In genomic region chr10:34079702-34080484, GRCh38 we compare ENCODE assay signal across 25 cellular contexts.
"Had no signal": no experiment of that assay in that cellular context is flagged by ENCODE, and none has a peak within 500 bp of the region (broad histone marks: within the 10 kb centered on the region; RNA-seq: fewer than 3 reads in every experiment).

No MANE protein-coding gene starts in this region.

- H3K27ac Mint-ChIP-seq: endodermal cell; memory B cell; mesothelial cell of epicardium; naive B cell; natural killer cell treated with Interleukin-12 subunit alpha and Interleukin-12 subunit beta and Interleukin-15 and Interleukin-18, amount 100 ng/mL, for 72 hours; stimulated activated naive B cell treated with anti-CD40 and anti-IgM and Interleukin-4, amounts not matched to agents 10 μg/mL and 1 μg/mL and 100 μg/mL, for 72 hours; stimulated activated naive CD8-positive, alpha-beta T cell treated with anti-CD3 and anti-CD28 coated beads, Interleukin-15, Interleukin-2, amounts not matched to agents 100 ng/mL and 50 ng/mL, for 24 hours had no signal

- H3K27me3 ChIP-seq: gastrocnemius medialis, heart left ventricle, tibial nerve had no signal

- ATAC-seq: left colon; natural killer cell treated with Interleukin-12 subunit alpha and Interleukin-12 subunit beta and Interleukin-15 and Interleukin-18, amount 100 ng/mL, for 72 hours; stimulated activated naive B cell treated with anti-CD40 and anti-IgM and Interleukin-4, amounts not matched to agents 10 μg/mL and 1 μg/mL and 100 μg/mL, for 72 hours had no signal

- H3K27ac ChIP-seq: epithelial cell of prostate, gastrocnemius medialis, prostate gland had no signal

- DNase-seq: central memory CD4-positive, alpha-beta T cell; effector CD8-positive, alpha-beta T cell; endodermal cell; foreskin fibroblast; gastrocnemius medialis; hippocampal formation; left colon; lower lobe of right lung; mucosa of descending colon; naive B cell; right cardiac atrium; small intestine; stimulated activated CD4-positive, alpha-beta T cell treated with anti-CD3 and anti-CD28 coated beads, Interleukin-15, amount 100 ng/mL, for 24 hours; stimulated activated CD4-positive, alpha-beta T cell treated with anti-CD3 and anti-CD28 coated beads, Interleukin-2, amount 100 ng/mL, for 48 hours; stimulated activated naive B cell treated with anti-CD40 and anti-IgM and Interleukin-4, amounts not matched to agents 10 μg/mL and 1 μg/mL and 100 μg/mL, for 72 hours had no signal

- H3K27me3 Mint-ChIP-seq: memory B cell; naive B cell; natural killer cell treated with Interleukin-12 subunit alpha and Interleukin-12 subunit beta and Interleukin-15 and Interleukin-18, amount 100 ng/mL, for 72 hours; stimulated activated naive B cell treated with anti-CD40 and anti-IgM and Interleukin-4, amounts not matched to agents 10 μg/mL and 1 μg/mL and 100 μg/mL, for 72 hours; stimulated activated naive CD8-positive, alpha-beta T cell treated with anti-CD3 and anti-CD28 coated beads, Interleukin-15, Interleukin-2, amounts not matched to agents 100 ng/mL and 50 ng/mL, for 24 hours had no signal

- H3K9me3 ChIP-seq: prostate gland had no signal

- H3K36me3 ChIP-seq: gastrocnemius medialis, heart left ventricle, lower lobe of right lung, prostate gland, thoracic aorta, tibial nerve had no signal

- H3K36me3 Mint-ChIP-seq: memory B cell; naive B cell; natural killer cell treated with Interleukin-12 subunit alpha and Interleukin-12 subunit beta and Interleukin-15 and Interleukin-18, amount 100 ng/mL, for 72 hours; stimulated activated naive B cell treated with anti-CD40 and anti-IgM and Interleukin-4, amounts not matched to agents 10 μg/mL and 1 μg/mL and 100 μg/mL, for 72 hours had no signal

- H3K4me3 ChIP-seq: gastrocnemius medialis, heart left ventricle, lower lobe of right lung, mucosa of descending colon, prostate gland, tibial nerve had no signal

- H3K4me1 ChIP-seq: lower lobe of right lung, prostate gland had no signal

- H3K4me3 Mint-ChIP-seq: endodermal cell; memory B cell; mesothelial cell of epicardium; naive B cell; natural killer cell treated with Interleukin-12 subunit alpha and Interleukin-12 subunit beta and Interleukin-15 and Interleukin-18, amount 100 ng/mL, for 72 hours; neural crest cell; stimulated activated naive B cell treated with anti-CD40 and anti-IgM and Interleukin-4, amounts not matched to agents 10 μg/mL and 1 μg/mL and 100 μg/mL, for 72 hours; stimulated activated naive CD8-positive, alpha-beta T cell treated with anti-CD3 and anti-CD28 coated beads, Interleukin-15, Interleukin-2, amounts not matched to agents 100 ng/mL and 50 ng/mL, for 24 hours had no signal

- H3K9me3 Mint-ChIP-seq: natural killer cell treated with Interleukin-12 subunit alpha and Interleukin-12 subunit beta and Interleukin-15 and Interleukin-18, amount 100 ng/mL, for 72 hours had no signal

- H3K4me1 Mint-ChIP-seq: endodermal cell; memory B cell; mesothelial cell of epicardium; naive B cell; stimulated activated naive B cell treated with anti-CD40 and anti-IgM and Interleukin-4, amounts not matched to agents 10 μg/mL and 1 μg/mL and 100 μg/mL, for 72 hours had no signal
